ENCODE assay signal across 10 cellular contexts in the genomic region with DNA sequence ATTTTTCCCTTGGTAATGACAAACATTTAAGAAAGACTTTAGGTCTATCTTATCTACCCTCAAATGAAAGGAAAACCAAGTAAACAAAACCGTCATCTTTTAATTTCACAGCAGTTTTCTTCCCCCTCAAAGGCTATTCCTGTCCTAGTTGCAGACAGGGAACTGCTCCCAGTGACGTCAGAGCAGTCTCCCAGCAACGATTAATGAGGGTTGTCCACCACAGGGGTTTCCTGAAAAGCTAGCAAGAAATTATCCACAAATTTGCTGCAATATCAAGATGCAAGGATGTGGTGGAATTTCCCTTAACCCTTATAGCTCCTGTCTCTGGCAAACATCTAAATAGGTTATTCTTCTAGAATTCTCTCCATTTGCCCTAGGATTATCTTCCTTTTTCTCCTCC.
A peak's percentile ranks its signal among the peaks of the same experiment; 100 is the strongest.
DNase-seq lines count a peak whose midpoint lies in the region; ATAC-seq and TF ChIP-seq lines count a peak whose summit lies in the region.
"Had no signal": no experiment of that assay in that cellular context is flagged by ENCODE, and none has a peak within 500 bp of the region (broad histone marks: within the 10 kb centered on the region; RNA-seq: fewer than 3 reads in every experiment).

No MANE protein-coding gene starts in this region.

- peak overlapping the region; percentile 78 for H3K4me2 ChIP-seq in smooth muscle cell

- H3K27ac ChIP-seq in smooth muscle cell (ENCODE audit: low read depth), result peak overlapping the region; percentile 87
- H3K27ac ChIP-seq: coronary artery, Peyer's patch had no signal

- no peaks in the 10 kb centered on the region for H3K9me3 ChIP-seq in smooth muscle cell (replicated peaks; ENCODE audit: low read depth)
- H3K9me3 ChIP-seq: Peyer's patch had no signal

- H3K9ac ChIP-seq in smooth muscle cell (ENCODE audit: low read depth), result peak overlapping the region; percentile 44

- TF ChIP-seq CTCF in HFF-Myc (IDR thresholded peaks at IDR 0.05; ENCODE audit: low read depth, low read length, missing control alignments) (no peak), astrocyte of the cerebellum (IDR thresholded peaks at IDR 0.05; ENCODE audit: low read depth, low read length, missing control alignments) (no peak), smooth muscle cell (IDR thresholded peaks at IDR 0.05; ENCODE audit: borderline replicate concordance, insufficient read depth, poor library complexity, severe bottlenecking) (no peak)

- no peaks in the 10 kb centered on the region for H3K27me3 ChIP-seq in smooth muscle cell (ENCODE audit: low read depth)
- H3K27me3 ChIP-seq: Peyer's patch had no signal

- peak; percentile 20 for DNase-seq in HFF-Myc (ENCODE audit: extremely low read depth, low read depth)
- DNase-seq in astrocyte of the cerebellum (ENCODE audit: low read depth), result peak; percentile 82
- peak; percentile 45 for DNase-seq in iPS-NIHi11 (ENCODE audit: low spot score)
- no peak for DNase-seq in smooth muscle cell (lab: John Stamatoyannopoulos, UW; ENCODE audit: unreplicated experiment)
- DNase-seq in HUDEP-2 (lab: John Stamatoyannopoulos, UW; ENCODE audit: unreplicated experiment in 76 of 76), result no peak
- DNase-seq in LoVo (ENCODE audit: low spot score), result no peak

- in situ Hi-C loops in astrocyte of the cerebellum (cut with HindIII; ENCODE audit: low sequenced_read_pairs), result no loop called here

- peaks cover 5% of the 10 kb centered on the region for H3F3A ChIP-seq in smooth muscle cell (ENCODE audit: low read depth)

- H3K36me3 ChIP-seq in smooth muscle cell (ENCODE audit: low read depth), result no peaks in the 10 kb centered on the region

- WGBS in smooth muscle cell (ENCODE audit: low lambda C conversion rate), result 18% methylated on average over 3 of the region's 3 CpGs

- H2AFZ ChIP-seq in smooth muscle cell (ENCODE audit: low read depth), result no peak overlapping the region

- H3K4me3 ChIP-seq in HFF-Myc (replicated peaks; ENCODE audit: low read depth, low read length) (no peak overlapping the region), astrocyte of the cerebellum (ENCODE audit: low read depth, low read length) (no peak overlapping the region), smooth muscle cell (no peak overlapping the region)
- H3K4me3 ChIP-seq: coronary artery, Peyer's patch had no signal

- ATAC-seq in GM21381 (IDR thresholded peaks at IDR 0.05; ENCODE audit: unreplicated experiment), result no peak
- no peak for ATAC-seq in GM19351 (IDR thresholded peaks at IDR 0.05; ENCODE audit: unreplicated experiment)

- H3K4me1 ChIP-seq in smooth muscle cell (ENCODE audit: low read depth), result peaks cover 16% of the 10 kb centered on the region

- peaks cover 6% of the 10 kb centered on the region for H3K79me2 ChIP-seq in smooth muscle cell (ENCODE audit: low read depth)

- no peaks in the 10 kb centered on the region for H4K20me1 ChIP-seq in smooth muscle cell (ENCODE audit: low read depth)

Comparison
In these comparisons a context has a peak if more than half of its experiments do, and no peak if none do; other contexts are left out.
1. DNase-seq: peak in HFF-Myc (single experiment), astrocyte of the cerebellum (single experiment) and iPS-NIHi11 (single experiment); none in smooth muscle cell (single experiment), HUDEP-2 (0 of 76) and LoVo (single experiment).